ENCODE assay signal across 25 cellular contexts in the genomic region with DNA sequence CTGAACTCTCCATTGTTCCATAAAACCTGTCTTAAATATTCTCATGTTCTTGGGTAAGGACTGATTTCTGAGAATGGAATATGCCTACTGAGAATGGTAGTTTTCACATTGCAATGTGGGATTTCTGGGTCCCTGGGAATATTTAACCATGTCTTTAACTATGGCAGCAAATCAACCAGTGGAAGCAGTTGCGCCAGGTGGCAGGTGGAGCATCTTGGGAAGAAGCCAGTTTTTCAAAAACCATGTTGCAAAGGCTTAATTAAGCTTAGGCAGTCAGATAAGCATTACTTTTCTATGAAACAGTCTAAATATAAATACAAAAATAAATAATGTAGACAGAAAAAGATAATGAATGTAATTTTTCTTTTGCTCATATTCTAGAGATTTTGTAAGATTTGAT.
"Had no signal": no experiment of that assay in that cellular context is flagged by ENCODE, and none has a peak within 500 bp of the region (broad histone marks: within the 10 kb centered on the region; RNA-seq: fewer than 3 reads in every experiment).

No MANE protein-coding gene starts in this region.

- H3K27me3 ChIP-seq: colonic mucosa, esophagus muscularis mucosa, heart right ventricle, left lung, neutrophil, sigmoid colon, spleen, testis, tibial artery had no signal

- H3K4me3 ChIP-seq: colonic mucosa, esophagus muscularis mucosa, heart right ventricle, left lung, mucosa of descending colon, prostate gland, sigmoid colon, spleen, testis, tibial artery had no signal

- ATAC-seq: heart right ventricle; left lung; mucosa of descending colon; natural killer cell treated with Interleukin-12 subunit alpha and Interleukin-12 subunit beta and Interleukin-15 and Interleukin-18, amount 100 ng/mL, for 72 hours; right cardiac atrium; stimulated activated memory B cell treated with anti-CD40 and anti-IgM and Interleukin-4, amounts not matched to agents 10 μg/mL and 1 μg/mL and 100 μg/mL, for 72 hours; stimulated activated naive CD8-positive, alpha-beta T cell treated with anti-CD3 and anti-CD28 coated beads, Interleukin-15, Interleukin-2, amounts not matched to agents 100 U/mL and 50 U/mL, for 24 hours had no signal

- H3K36me3 ChIP-seq: colonic mucosa, esophagus muscularis mucosa, heart right ventricle, left lung, neutrophil, prostate gland, sigmoid colon, spleen, tibial artery had no signal

- DNase-seq: colonic mucosa; dermis blood vessel endothelial cell; effector memory CD4-positive, alpha-beta T cell; foreskin melanocyte; glutamatergic neuron; heart right ventricle; hippocampal formation; left cardiac atrium; left lung; mesenchymal stem cell; mucosa of descending colon; naive B cell; right cardiac atrium; sigmoid colon; spleen; stimulated activated CD4-positive, alpha-beta T cell treated with anti-CD3 and anti-CD28 coated beads, Interleukin-4, amount 100 ng/mL, for 4 hours; stimulated activated naive CD8-positive, alpha-beta T cell treated with anti-CD3 and anti-CD28 coated beads, Interleukin-15, Interleukin-2, amounts not matched to agents 100 U/mL and 50 U/mL, for 24 hours; substantia nigra; testis; tibial artery had no signal

- H3K4me1 ChIP-seq: colonic mucosa, esophagus muscularis mucosa, heart right ventricle, prostate gland, sigmoid colon, spleen, testis, tibial artery had no signal

- H3K9me3 ChIP-seq: colonic mucosa, esophagus muscularis mucosa, heart right ventricle, left lung, neutrophil, prostate gland, sigmoid colon, spleen, testis, tibial artery had no signal

- H3K27ac ChIP-seq: colonic mucosa, esophagus muscularis mucosa, heart right ventricle, left lung, neutrophil, prostate gland, sigmoid colon, spleen, testis, tibial artery had no signal
